Comparison of ENCODE assay signal across 9 cellular contexts in the genomic region with DNA sequence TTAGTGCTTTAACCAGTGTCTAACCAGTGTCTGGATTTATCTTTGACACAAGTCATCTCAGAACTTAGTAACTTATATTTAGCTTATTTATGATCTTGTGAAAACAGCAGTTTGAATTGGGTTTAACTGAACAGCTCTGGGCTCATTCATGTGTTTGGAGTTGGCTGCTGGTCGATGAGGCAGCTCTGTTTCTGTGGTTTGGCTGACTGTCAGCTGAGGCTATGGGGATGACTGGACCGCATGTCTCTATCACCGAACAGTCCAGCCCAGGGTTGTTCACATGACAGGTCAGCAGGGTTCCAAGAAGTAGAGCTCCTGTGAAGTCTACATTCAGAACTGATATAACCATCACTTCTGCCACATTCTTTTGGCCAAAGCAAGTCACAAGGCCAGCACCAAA. TPM values are rescaled to one million over a fixed set of nuclear protein-coding genes. Genes with fewer than 3 reads are reported as not detected.
A peak's percentile ranks its signal among the peaks of the same experiment; 100 is the strongest.
DNase-seq lines count a peak whose midpoint lies in the region; ATAC-seq and TF ChIP-seq lines count a peak whose summit lies in the region.
"Had no signal": no experiment of that assay in that cellular context is flagged by ENCODE, and none has a peak within 500 bp of the region (broad histone marks: within the 10 kb centered on the region; RNA-seq: fewer than 3 reads in every experiment).

No MANE protein-coding gene starts in this region.

- TF ChIP-seq CTCF in GM10248 (IDR thresholded peaks at IDR 0.05; ENCODE audit: control extremely low read depth, extremely low read depth, low read depth, missing control alignments): no peak

- no peak overlapping the region for H3K4ac ChIP-seq in trophoblast cell (ENCODE audit: low read depth, low read length)

- H3K4me3 Mint-ChIP-seq in dendritic cell treated with granulocyte-macrophage colony-stimulating factor and Interleukin-4, amounts not matched to agents 40 ng/mL and 50 ng/mL, for 4 days: no peak overlapping the region
- H3K4me3 Mint-ChIP-seq in stimulated activated naive B cell treated with anti-CD40 and anti-IgM and Interleukin-4, amounts not matched to agents 10 μg/mL and 1 μg/mL and 100 μg/mL, for 72 hours: no peak overlapping the region

- H3K9me3 Mint-ChIP-seq in dendritic cell treated with granulocyte-macrophage colony-stimulating factor and Interleukin-4, amounts not matched to agents 40 ng/mL and 50 ng/mL, for 4 days: no peaks in the 10 kb centered on the region
- no peaks in the 10 kb centered on the region for H3K9me3 Mint-ChIP-seq in stimulated activated naive B cell treated with anti-CD40 and anti-IgM and Interleukin-4, amounts not matched to agents 10 μg/mL and 1 μg/mL and 100 μg/mL, for 72 hours

- CTCF ChIA-PET in GM10248 (lab: Yijun Ruan, JAX): interaction anchor here (0.8 to 2.3 kb wide), 12 partner anchors 9 to 169 kb away, joined by 3 to 9 read pairs (median 4); no protein-coding TSS in a partner anchor

- POLR2A ChIA-PET in GM10248 (lab: Yijun Ruan, JAX): no interaction called here

- DNase-seq in GM10248 (ENCODE audit: extremely low spot score): peak; percentile 52
- DNase-seq in stimulated activated naive B cell treated with anti-CD40 and anti-IgM and Interleukin-4, amounts not matched to agents 10 μg/mL and 1 μg/mL and 100 μg/mL, for 72 hours: peak; percentile 8
- DNase-seq in midbrain (lab: John Stamatoyannopoulos, UW): no peak
- no peak for DNase-seq in trophoblast cell
- DNase-seq in NCI-H1092 treated with DMSO at 0.1 percent for 48 hours (lab: John Stamatoyannopoulos, UW): no peak

- no peak overlapping the region for H2BK12ac ChIP-seq in trophoblast cell (ENCODE audit: low read length)

- no peaks in the 10 kb centered on the region for H3K36me3 ChIP-seq in trophoblast cell (ENCODE audit: control insufficient read depth in 1 of 2, insufficient read depth in 2 of 2, low read length in 2 of 2)

- H3K27me3 ChIP-seq in trophoblast cell (ENCODE audit: insufficient read depth, low read length): no peaks in the 10 kb centered on the region
- H3K27me3 ChIP-seq: body of pancreas had no signal

- H3K27ac Mint-ChIP-seq in dendritic cell treated with granulocyte-macrophage colony-stimulating factor and Interleukin-4, amounts not matched to agents 40 ng/mL and 50 ng/mL, for 4 days: peak overlapping the region; percentile 15
- H3K27ac Mint-ChIP-seq in stimulated activated naive B cell treated with anti-CD40 and anti-IgM and Interleukin-4, amounts not matched to agents 10 μg/mL and 1 μg/mL and 100 μg/mL, for 72 hours: no peak overlapping the region

- no peak overlapping the region for H2AK5ac ChIP-seq in trophoblast cell (ENCODE audit: low read length)

- H4K12ac ChIP-seq in trophoblast cell (ENCODE audit: low read depth, low read length): no peak overlapping the region

- H2BK120ac ChIP-seq in trophoblast cell (ENCODE audit: insufficient read depth, low read length, poor library complexity): no peak overlapping the region

- no peaks in the 10 kb centered on the region for H3K79me1 ChIP-seq in trophoblast cell (ENCODE audit: low read length)

- ATAC-seq in GM21528 (IDR thresholded peaks at IDR 0.05; ENCODE audit: low FRiP score, unreplicated experiment): peak; percentile 88
- peak; percentile 92 for ATAC-seq in HG03571 (IDR thresholded peaks at IDR 0.05; ENCODE audit: unreplicated experiment)
- peak; percentile 60 to 88 for ATAC-seq in stimulated activated naive B cell treated with anti-CD40 and anti-IgM and Interleukin-4, amounts not matched to agents 10 μg/mL and 1 μg/mL and 100 μg/mL, for 72 hours (replicated peaks)
- ATAC-seq: body of pancreas had no signal

- H3K79me2 ChIP-seq in trophoblast cell (ENCODE audit: control insufficient read depth, insufficient read depth, low read length, poor library complexity): no peaks in the 10 kb centered on the region

- H3K4me1 Mint-ChIP-seq in dendritic cell treated with granulocyte-macrophage colony-stimulating factor and Interleukin-4, amounts not matched to agents 40 ng/mL and 50 ng/mL, for 4 days (ENCODE audit: low read depth): peaks cover 4% of the 10 kb centered on the region
- peaks cover 3 to 5% of the 10 kb centered on the region in 2 donors for H3K4me1 Mint-ChIP-seq in stimulated activated naive B cell treated with anti-CD40 and anti-IgM and Interleukin-4, amounts not matched to agents 10 μg/mL and 1 μg/mL and 100 μg/mL, for 72 hours

- H3K27ac ChIP-seq in trophoblast cell (ENCODE audit: low read depth, low read length): no peak overlapping the region
- H3K27ac ChIP-seq: body of pancreas had no signal

- no CpG with 5 or more reads among the region's 3 CpGs for WGBS in trophoblast cell (ENCODE audit: extremely low coverage, insufficient coverage, insufficient read length)

- no peak overlapping the region for H2BK5ac ChIP-seq in trophoblast cell (ENCODE audit: low read depth, low read length, poor library complexity)

- no peaks in the 10 kb centered on the region for H3K9me3 ChIP-seq in trophoblast cell (ENCODE audit: insufficient read depth, low read depth, low read length)

- no peaks in the 10 kb centered on the region for H3K4me1 ChIP-seq in trophoblast cell (ENCODE audit: control insufficient read depth in 1 of 2, insufficient read depth in 2 of 2, low read length in 2 of 2)
- H3K4me1 ChIP-seq: body of pancreas had no signal

- no peak overlapping the region for H3K14ac ChIP-seq in trophoblast cell (ENCODE audit: low read length)

- no peaks in the 10 kb centered on the region for H3K27me3 Mint-ChIP-seq in dendritic cell treated with granulocyte-macrophage colony-stimulating factor and Interleukin-4, amounts not matched to agents 40 ng/mL and 50 ng/mL, for 4 days
- H3K27me3 Mint-ChIP-seq in stimulated activated naive B cell treated with anti-CD40 and anti-IgM and Interleukin-4, amounts not matched to agents 10 μg/mL and 1 μg/mL and 100 μg/mL, for 72 hours: peaks cover 0 to 13% of the 10 kb centered on the region in 2 donors

- intact Hi-C loops in dendritic cell treated with granulocyte-macrophage colony-stimulating factor and Interleukin-4, amounts not matched to agents 40 ng/mL and 50 ng/mL, for 4 days (cut with micrococcal nuclease): no loop called here

- no peaks in the 10 kb centered on the region for H3K36me3 Mint-ChIP-seq in dendritic cell treated with granulocyte-macrophage colony-stimulating factor and Interleukin-4, amounts not matched to agents 40 ng/mL and 50 ng/mL, for 4 days (ENCODE audit: low read depth)
- H3K36me3 Mint-ChIP-seq in stimulated activated naive B cell treated with anti-CD40 and anti-IgM and Interleukin-4, amounts not matched to agents 10 μg/mL and 1 μg/mL and 100 μg/mL, for 72 hours: no peaks in the 10 kb centered on the region

- H3K18ac ChIP-seq in trophoblast cell (ENCODE audit: low read length): no peak overlapping the region

- H4K91ac ChIP-seq in trophoblast cell (ENCODE audit: low read depth, low read length): no peak overlapping the region

- no peak overlapping the region for H3K4me3 ChIP-seq in trophoblast cell (ENCODE audit: low read depth, low read length)
- H3K4me3 ChIP-seq: body of pancreas had no signal

- no peak overlapping the region for H3K23ac ChIP-seq in trophoblast cell (ENCODE audit: low read length)

- no peak overlapping the region for H3K9ac ChIP-seq in trophoblast cell (ENCODE audit: low read length)

- H2AFZ ChIP-seq in trophoblast cell (ENCODE audit: insufficient read depth, low read length, poor library complexity): no peak overlapping the region

- no peak overlapping the region for H3K4me2 ChIP-seq in trophoblast cell (ENCODE audit: low read length)

- no peak overlapping the region for H4K8ac ChIP-seq in trophoblast cell (ENCODE audit: low read depth, low read length)

RNA-seq across cellular contexts. Expression of a gene that starts 29.1 kb away (rescaled TPM):
- 55.9 and 57.7 TPM in 2 replicates for polyA plus RNA-seq in trophoblast cell (2013)

Comparison
In these comparisons a context has a peak if more than half of its experiments do, and no peak if none do; other contexts are left out.
1. DNase-seq: peak in GM10248 (single experiment) and stimulated activated naive B cell treated with anti-CD40 and anti-IgM and Interleukin-4, amounts not matched to agents 10 μg/mL and 1 μg/mL and 100 μg/mL, for 72 hours (single experiment); none in midbrain (single experiment), trophoblast cell (0 of 2) and NCI-H1092 treated with DMSO at 0.1 percent for 48 hours (single experiment).
2. Peak in every context shown above with its lines, with median percentiles within 50 percentile points of each other: ATAC-seq.